Comparison of ENCODE assay signal across 8 cellular contexts in genomic region chr11:9573775-9574555, GRCh38. TPM values are rescaled to one million over a fixed set of nuclear protein-coding genes. Genes with fewer than 3 reads are reported as not detected.
DNase-seq lines count a peak whose midpoint lies in the region; ATAC-seq, FAIRE-seq and TF ChIP-seq lines count a peak whose summit lies in the region.

No MANE protein-coding gene starts in this region.

- peaks cover 28% of the 10 kb centered on the region for H3K36me3 ChIP-seq in A673 (ENCODE audit: insufficient read depth, low read length, poor library complexity, severe bottlenecking)
- H3K36me3 ChIP-seq in WERI-Rb-1, result peaks cover 44% of the 10 kb centered on the region
- peaks cover 0 to 15% (median 0%) of the 10 kb centered on the region in 3 donors for H3K36me3 ChIP-seq in pancreas

- H3K4me1 ChIP-seq in A673 (ENCODE audit: insufficient read depth, low read length, poor library complexity, severe bottlenecking) (peaks cover 13% of the 10 kb centered on the region), pancreas (peaks cover 9 to 18% (median 16%) of the 10 kb centered on the region in 3 donors)

- no peaks in the 10 kb centered on the region for H3K27me3 ChIP-seq in A673 (replicated peaks; ENCODE audit: insufficient read depth, low read depth, low read length, poor library complexity)
- H3K27me3 ChIP-seq in WERI-Rb-1 (ENCODE audit: insufficient read depth, low read depth, severe bottlenecking), result no peaks in the 10 kb centered on the region
- no peaks in the 10 kb centered on the region for H3K27me3 ChIP-seq in pancreas

- TF ChIP-seq CTCF in A673 (conservative IDR thresholded peaks at IDR 0.05; ENCODE audit: low read depth, low read length), result no peak
- no peak for TF ChIP-seq CTCF in GM12875 (IDR thresholded peaks at IDR 0.05; ENCODE audit: borderline replicate concordance, insufficient read depth, low read depth, low read length)
- no peak for TF ChIP-seq CTCF in WERI-Rb-1 (IDR thresholded peaks at IDR 0.05; ENCODE audit: low read depth, low read length)
- no peak for TF ChIP-seq CTCF in fibroblast of pulmonary artery (IDR thresholded peaks at IDR 0.05; ENCODE audit: low read length, missing control alignments)
- no peak for TF ChIP-seq CTCF in pancreas (IDR thresholded peaks at IDR 0.05)

- BruUV-seq in A673 (replicated peaks; lab: Mats Ljungman, UMichigan), result no TSS peak

- FAIRE-seq in pancreas (lab: Jason Lieb, UNC), result no peak

- CTCF ChIA-PET in A673 (lab: Charles Lee), result interaction anchor here (1.0 kb wide), 1 partner anchor 175 kb away, joined by 3 read pairs; no protein-coding TSS in a partner anchor

- intact Hi-C loops in A673 (cut with micrococcal nuclease; ENCODE audit: unreplicated experiment) (no loop called here), pancreas (cut with DNase I) (no loop called here)

- peak overlapping the region; percentile 74 for H3K4me3 ChIP-seq in A673 (ENCODE audit: low read depth, low read length, poor library complexity, severe bottlenecking)
- peak overlapping the region; percentile 91 for H3K4me3 ChIP-seq in GM12875 (ENCODE audit: low read depth, low read length)
- H3K4me3 ChIP-seq in WERI-Rb-1 (ENCODE audit: low read depth, low read length), result peak overlapping the region; percentile 79
- peak overlapping the region; percentile 76 for H3K4me3 ChIP-seq in fibroblast of pulmonary artery (replicated peaks; ENCODE audit: low read depth, low read length)
- peak overlapping the region; percentile 49 to 79 (median 70) for H3K4me3 ChIP-seq in pancreas

- H3K27ac ChIP-seq in A673 (ENCODE audit: low read depth, low read length, poor library complexity, severe bottlenecking) (peak overlapping the region; percentile 95), WERI-Rb-1 (peak overlapping the region; percentile 99), pancreas (peak overlapping the region; percentile 92 to 98 (median 96))

- DNase-seq in A673 (ENCODE audit: low spot score) (no peak), WERI-Rb-1 (no peak), fibroblast of pulmonary artery (ENCODE audit: low read depth) (peak; percentile 13), pancreas (peak in 5 of 6 donors; percentile 34 to 77 (median 64)), COR-L47 (lab: John Stamatoyannopoulos, UW) (no peak), kidney glomerular epithelial cell (lab: John Stamatoyannopoulos, UW) (no peak)

- H3K9me3 ChIP-seq in A673 (ENCODE audit: low read depth, low read length, poor library complexity, severe bottlenecking), result no peaks in the 10 kb centered on the region
- no peaks in the 10 kb centered on the region for H3K9me3 ChIP-seq in WERI-Rb-1 (ENCODE audit: severe bottlenecking)
- no peaks in the 10 kb centered on the region for H3K9me3 ChIP-seq in pancreas

- POLR2A ChIA-PET in A673 (lab: Charles Lee; ENCODE audit: low non-redundant PET), result no interaction called here

- WGBS in pancreas, 2 donors, result 0 to 1% methylated on average over 61 to 114 of the region's 114 CpGs

- peak; percentile 1 for ATAC-seq in HG02981 (IDR thresholded peaks at IDR 0.05; ENCODE audit: unreplicated experiment)
- no peak for ATAC-seq in pancreas

RNA-seq across cellular contexts. Expression of gene WEE1, which starts 0.5 kb away (rescaled TPM):
- total RNA-seq in A673 (2021) (51.4 and 54.9 TPM in 2 replicates), pancreas (10 to 100 TPM in 1 of 6 donors, 1 to 10 TPM in 5; 4.2 to 10.7 (median 6.2) TPM)
- 1 to 10 TPM; 2.6 to 7.8 TPM for polyA plus RNA-seq in pancreas

Comparison
In these comparisons a context has a peak if more than half of its experiments do, and no peak if none do; other contexts are left out.
1. DNase-seq: peak in fibroblast of pulmonary artery (single experiment) and pancreas (5 of 6); none in A673 (single experiment), WERI-Rb-1 (single experiment), COR-L47 (single experiment) and kidney glomerular epithelial cell (single experiment).
2. Peak in every context shown above with its lines, with median percentiles within 50 percentile points of each other: H3K27ac ChIP-seq and H3K4me3 ChIP-seq.